In genomic region chr2:230685165-230685560, GRCh38 we compare ENCODE assay signal across 21 cellular contexts. TPM values are rescaled to one million over a fixed set of nuclear protein-coding genes. Genes with fewer than 3 reads are reported as not detected.
A peak's percentile ranks its signal among the peaks of the same experiment; 100 is the strongest.
DNase-seq lines count a peak whose midpoint lies in the region; ATAC-seq and TF ChIP-seq lines count a peak whose summit lies in the region.
"Had no signal": no experiment of that assay in that cellular context is flagged by ENCODE, and none has a peak within 500 bp of the region (broad histone marks: within the 10 kb centered on the region; RNA-seq: fewer than 3 reads in every experiment).

No MANE protein-coding gene starts in this region.

- POLR2A ChIA-PET in activated CD8-positive, alpha-beta T cell treated with anti-CD3 and anti-CD28 coated beads for 36 hours (lab: Charles Lee), result interaction anchor here (1.5 to 1.9 kb wide), 3 partner anchors 18 to 28 kb away, joined by 4 to 6 read pairs (median 6); partner anchors contain the start of gene CAB39

- in situ Hi-C loops in brain microvascular endothelial cell (cut with HindIII; ENCODE audit: low pct_ligation_motif_present, low sequenced_read_pairs), result no loop called here

- H3K27ac ChIP-seq in right lobe of liver, result no peak overlapping the region
- no peak overlapping the region for H3K27ac ChIP-seq in brain microvascular endothelial cell
- H3K27ac ChIP-seq: adrenal gland, coronary artery, esophagus squamous epithelium, GM23248 had no signal

- H3K4me3 Mint-ChIP-seq in activated T-cell treated with anti-CD3 and anti-CD28 coated beads, Interleukin-2, amount 50 U/mL, for 24 hours, result no peak overlapping the region
- no peak overlapping the region for H3K4me3 Mint-ChIP-seq in activated T-cell treated with anti-CD3 and anti-CD28 coated beads, Interleukin-2, amount 50 U/mL, for 72 hours
- H3K4me3 Mint-ChIP-seq in activated T-helper 17 cell treated with anti-CD3 and anti-CD28 coated beads, Interleukin-2, amount 50 U/mL, for 72 hours, result peak overlapping the region; percentile 9
- H3K4me3 Mint-ChIP-seq in stimulated activated naive B cell treated with anti-CD40 and anti-IgM and Interleukin-4, amounts not matched to agents 10 μg/mL and 1 μg/mL and 100 μg/mL, for 72 hours, result no peak overlapping the region
- H3K4me3 Mint-ChIP-seq in activated CD8-positive, alpha-beta T cell treated with anti-CD3 and anti-CD28 coated beads for 36 hours, result no peak overlapping the region
- H3K4me3 Mint-ChIP-seq: activated CD4-positive, alpha-beta T cell treated with anti-CD3 and anti-CD28 coated beads, Interleukin-2, amount 10 ng/mL, durations not matched to agents 24 days and 14 days; naive thymus-derived CD8-positive, alpha-beta T cell; T-helper 2 cell treated with Interferon-gamma antibody and Interleukin-4, amounts not matched to agents 5 μg/mL and 100 μg/mL, for 36 hours had no signal

- no peaks in the 10 kb centered on the region for H3K9me3 ChIP-seq in right lobe of liver
- H3K9me3 ChIP-seq: adrenal gland, esophagus squamous epithelium had no signal

- intact Hi-C loops in right lobe of liver (cut with DNase I), result no loop called here
- intact Hi-C loops in activated CD8-positive, alpha-beta T cell treated with anti-CD3 and anti-CD28 coated beads for 36 hours (cut with micrococcal nuclease), result no loop called here

- no peaks in the 10 kb centered on the region for H3K27me3 Mint-ChIP-seq in activated T-cell treated with anti-CD3 and anti-CD28 coated beads, Interleukin-2, amount 50 U/mL, for 24 hours
- no peaks in the 10 kb centered on the region for H3K27me3 Mint-ChIP-seq in activated T-cell treated with anti-CD3 and anti-CD28 coated beads, Interleukin-2, amount 50 U/mL, for 72 hours (ENCODE audit: low read depth)
- no peaks in the 10 kb centered on the region for H3K27me3 Mint-ChIP-seq in activated T-helper 17 cell treated with anti-CD3 and anti-CD28 coated beads, Interleukin-2, amount 50 U/mL, for 72 hours
- peaks cover 0 to 4% of the 10 kb centered on the region in 2 donors for H3K27me3 Mint-ChIP-seq in stimulated activated naive B cell treated with anti-CD40 and anti-IgM and Interleukin-4, amounts not matched to agents 10 μg/mL and 1 μg/mL and 100 μg/mL, for 72 hours
- H3K27me3 Mint-ChIP-seq in activated CD8-positive, alpha-beta T cell treated with anti-CD3 and anti-CD28 coated beads for 36 hours, result no peaks in the 10 kb centered on the region
- H3K27me3 Mint-ChIP-seq: activated CD4-positive, alpha-beta T cell treated with anti-CD3 and anti-CD28 coated beads, Interleukin-2, amount 10 ng/mL, durations not matched to agents 24 days and 14 days; naive thymus-derived CD8-positive, alpha-beta T cell had no signal

- CTCF ChIA-PET in activated CD8-positive, alpha-beta T cell treated with anti-CD3 and anti-CD28 coated beads for 36 hours (lab: Charles Lee), result interaction anchor here (0.7 to 1.7 kb wide), 5 partner anchors 13 to 42 kb away, joined by 3 to 4 read pairs (median 3); partner anchors contain the start of gene CAB39

- TF ChIP-seq CTCF in right lobe of liver (IDR thresholded peaks at IDR 0.05) (no peak), brain microvascular endothelial cell (IDR thresholded peaks at IDR 0.05; ENCODE audit: low read depth, low read length, missing control alignments) (no peak)
- TF ChIP-seq CTCF in activated CD8-positive, alpha-beta T cell treated with anti-CD3 and anti-CD28 coated beads for 36 hours (IDR thresholded peaks at IDR 0.05), result no peak

- 49% methylated on average over 6 of the region's 6 CpGs for WGBS in right lobe of liver (ENCODE audit: insufficient coverage, low coverage, low lambda C conversion rate, missing lambda C conversion rate)

- no peak for DNase-seq in activated T-cell treated with anti-CD3 and anti-CD28 coated beads, Interleukin-2, amount 50 U/mL, for 24 hours
- DNase-seq in activated T-cell treated with anti-CD3 and anti-CD28 coated beads, Interleukin-2, amount 50 U/mL, for 72 hours, result no peak
- DNase-seq in right lobe of liver, result no peak
- no peak for DNase-seq in stimulated activated naive B cell treated with anti-CD40 and anti-IgM and Interleukin-4, amounts not matched to agents 10 μg/mL and 1 μg/mL and 100 μg/mL, for 72 hours
- DNase-seq in brain microvascular endothelial cell, result no peak
- no peak for DNase-seq in activated CD8-positive, alpha-beta T cell treated with anti-CD3 and anti-CD28 coated beads for 36 hours
- DNase-seq: activated CD4-positive, alpha-beta T cell treated with anti-CD3 and anti-CD28 coated beads, Interleukin-2, amount 10 ng/mL, durations not matched to agents 24 days and 14 days; activated T-cell treated with anti-CD3 and anti-CD28 coated beads, Interleukin-2, amount 50 U/mL, for 1 hour; adrenal gland; esophagus squamous epithelium; Karpas-422; left ventricle myocardium superior; naive thymus-derived CD8-positive, alpha-beta T cell; NCI-H1694 treated with DMSO at 0.1 percent for 48 hours; right cardiac atrium; stimulated activated naive CD4-positive, alpha-beta T cell had no signal

- no peaks in the 10 kb centered on the region for H3K9me3 Mint-ChIP-seq in activated T-cell treated with anti-CD3 and anti-CD28 coated beads, Interleukin-2, amount 50 U/mL, for 24 hours
- peaks cover 0 to 1% of the 10 kb centered on the region in 2 donors for H3K9me3 Mint-ChIP-seq in activated T-cell treated with anti-CD3 and anti-CD28 coated beads, Interleukin-2, amount 50 U/mL, for 72 hours
- H3K9me3 Mint-ChIP-seq in activated T-helper 17 cell treated with anti-CD3 and anti-CD28 coated beads, Interleukin-2, amount 50 U/mL, for 72 hours, result no peaks in the 10 kb centered on the region
- no peaks in the 10 kb centered on the region for H3K9me3 Mint-ChIP-seq in stimulated activated naive B cell treated with anti-CD40 and anti-IgM and Interleukin-4, amounts not matched to agents 10 μg/mL and 1 μg/mL and 100 μg/mL, for 72 hours
- H3K9me3 Mint-ChIP-seq in activated CD8-positive, alpha-beta T cell treated with anti-CD3 and anti-CD28 coated beads for 36 hours, result no peaks in the 10 kb centered on the region
- H3K9me3 Mint-ChIP-seq: activated CD4-positive, alpha-beta T cell treated with anti-CD3 and anti-CD28 coated beads, Interleukin-2, amount 10 ng/mL, durations not matched to agents 24 days and 14 days; naive thymus-derived CD8-positive, alpha-beta T cell had no signal

- peak overlapping the region; percentile 37 for H3K27ac Mint-ChIP-seq in activated T-cell treated with anti-CD3 and anti-CD28 coated beads, Interleukin-2, amount 50 U/mL, for 24 hours
- H3K27ac Mint-ChIP-seq in activated T-cell treated with anti-CD3 and anti-CD28 coated beads, Interleukin-2, amount 50 U/mL, for 72 hours, result no peak overlapping the region
- peak overlapping the region; percentile 5 for H3K27ac Mint-ChIP-seq in activated T-helper 17 cell treated with anti-CD3 and anti-CD28 coated beads, Interleukin-2, amount 50 U/mL, for 72 hours
- peak overlapping the region; percentile 16 for H3K27ac Mint-ChIP-seq in stimulated activated naive B cell treated with anti-CD40 and anti-IgM and Interleukin-4, amounts not matched to agents 10 μg/mL and 1 μg/mL and 100 μg/mL, for 72 hours
- no peak overlapping the region for H3K27ac Mint-ChIP-seq in activated CD8-positive, alpha-beta T cell treated with anti-CD3 and anti-CD28 coated beads for 36 hours
- H3K27ac Mint-ChIP-seq: activated CD4-positive, alpha-beta T cell treated with anti-CD3 and anti-CD28 coated beads, Interleukin-2, amount 10 ng/mL, durations not matched to agents 24 days and 14 days; naive thymus-derived CD8-positive, alpha-beta T cell; T-helper 2 cell treated with Interferon-gamma antibody and Interleukin-4, amounts not matched to agents 5 μg/mL and 100 μg/mL, for 36 hours had no signal

- no peaks in the 10 kb centered on the region for H3K4me1 ChIP-seq in right lobe of liver
- H3K4me1 ChIP-seq: adrenal gland had no signal

- H3K27me3 ChIP-seq in right lobe of liver (no peaks in the 10 kb centered on the region), brain microvascular endothelial cell (replicated peaks) (no peaks in the 10 kb centered on the region)
- H3K27me3 ChIP-seq: adrenal gland, esophagus squamous epithelium had no signal

- H3K36me3 Mint-ChIP-seq in activated T-cell treated with anti-CD3 and anti-CD28 coated beads, Interleukin-2, amount 50 U/mL, for 24 hours (ENCODE audit: low read depth), result no peaks in the 10 kb centered on the region
- H3K36me3 Mint-ChIP-seq in activated T-cell treated with anti-CD3 and anti-CD28 coated beads, Interleukin-2, amount 50 U/mL, for 72 hours (ENCODE audit: insufficient read depth in 2 of 2), result no peaks in the 10 kb centered on the region
- H3K36me3 Mint-ChIP-seq in activated T-helper 17 cell treated with anti-CD3 and anti-CD28 coated beads, Interleukin-2, amount 50 U/mL, for 72 hours (ENCODE audit: low read depth), result no peaks in the 10 kb centered on the region
- no peaks in the 10 kb centered on the region for H3K36me3 Mint-ChIP-seq in stimulated activated naive B cell treated with anti-CD40 and anti-IgM and Interleukin-4, amounts not matched to agents 10 μg/mL and 1 μg/mL and 100 μg/mL, for 72 hours
- H3K36me3 Mint-ChIP-seq in activated CD8-positive, alpha-beta T cell treated with anti-CD3 and anti-CD28 coated beads for 36 hours (ENCODE audit: low read depth), result no peaks in the 10 kb centered on the region
- H3K36me3 Mint-ChIP-seq: naive thymus-derived CD8-positive, alpha-beta T cell had no signal

- peaks cover 20% of the 10 kb centered on the region for H3K4me1 Mint-ChIP-seq in activated T-cell treated with anti-CD3 and anti-CD28 coated beads, Interleukin-2, amount 50 U/mL, for 24 hours (ENCODE audit: low read depth)
- H3K4me1 Mint-ChIP-seq in activated T-cell treated with anti-CD3 and anti-CD28 coated beads, Interleukin-2, amount 50 U/mL, for 72 hours (ENCODE audit: low read depth), result peaks cover 33% of the 10 kb centered on the region
- H3K4me1 Mint-ChIP-seq in activated T-helper 17 cell treated with anti-CD3 and anti-CD28 coated beads, Interleukin-2, amount 50 U/mL, for 72 hours, result peaks cover 26% of the 10 kb centered on the region
- no peaks in the 10 kb centered on the region for H3K4me1 Mint-ChIP-seq in stimulated activated naive B cell treated with anti-CD40 and anti-IgM and Interleukin-4, amounts not matched to agents 10 μg/mL and 1 μg/mL and 100 μg/mL, for 72 hours
- H3K4me1 Mint-ChIP-seq in activated CD8-positive, alpha-beta T cell treated with anti-CD3 and anti-CD28 coated beads for 36 hours (ENCODE audit: low read depth), result peaks cover 21% of the 10 kb centered on the region

- TF ChIP-seq POLR2A in right lobe of liver (IDR thresholded peaks at IDR 0.05), result no peak

- H3K36me3 ChIP-seq in right lobe of liver (no peaks in the 10 kb centered on the region), brain microvascular endothelial cell (replicated peaks) (no peaks in the 10 kb centered on the region)
- H3K36me3 ChIP-seq: adrenal gland, esophagus squamous epithelium had no signal

- ATAC-seq in activated T-cell treated with anti-CD3 and anti-CD28 coated beads, Interleukin-2, amount 50 U/mL, for 72 hours (replicated peaks in 1 of 2), result no peak
- ATAC-seq in activated T-helper 17 cell treated with anti-CD3 and anti-CD28 coated beads, Interleukin-2, amount 50 U/mL, for 72 hours (replicated peaks), result no peak
- ATAC-seq in right lobe of liver (peak in 3 of 4 donors; percentile 38 to 56 (median 46)), HG02885 (IDR thresholded peaks at IDR 0.05; ENCODE audit: poor library complexity, unreplicated experiment) (no peak)
- ATAC-seq in stimulated activated naive B cell treated with anti-CD40 and anti-IgM and Interleukin-4, amounts not matched to agents 10 μg/mL and 1 μg/mL and 100 μg/mL, for 72 hours (replicated peaks), result no peak
- no peak for ATAC-seq in activated CD8-positive, alpha-beta T cell treated with anti-CD3 and anti-CD28 coated beads for 36 hours
- ATAC-seq: left ventricle myocardium superior; naive thymus-derived CD8-positive, alpha-beta T cell; right cardiac atrium had no signal

- H3K4me3 ChIP-seq in right lobe of liver (no peak overlapping the region), brain microvascular endothelial cell (ENCODE audit: low read depth, low read length) (no peak overlapping the region)
- H3K4me3 ChIP-seq: adrenal gland, coronary artery, esophagus squamous epithelium, GM23248 had no signal

RNA-seq across cellular contexts. Expression of gene CAB39, which starts 27.5 kb away (rescaled TPM):
- 100 to 1,000 TPM; 130 to 149 TPM for total RNA-seq in activated T-cell treated with anti-CD3 and anti-CD28 coated beads, Interleukin-2, amount 50 U/mL, for 72 hours
- 100 to 1,000 TPM in 1 of 2 donors, 10 to 100 TPM in 1; 93.3 to 137 TPM for total RNA-seq in activated T-helper 17 cell treated with anti-CD3 and anti-CD28 coated beads, Interleukin-2, amount 50 U/mL, for 72 hours
- 10 to 100 TPM; 25.3 to 32.4 (median 27.8) TPM for total RNA-seq in right lobe of liver
- 100 to 1,000 TPM; 119 to 120 TPM for total RNA-seq in activated CD8-positive, alpha-beta T cell treated with anti-CD3 and anti-CD28 coated beads for 36 hours

Comparison
In these comparisons a context has a peak if more than half of its experiments do, and no peak if none do; other contexts are left out.
1. H3K27ac Mint-ChIP-seq: peak in activated T-cell treated with anti-CD3 and anti-CD28 coated beads, Interleukin-2, amount 50 U/mL, for 24 hours (single experiment), activated T-helper 17 cell treated with anti-CD3 and anti-CD28 coated beads, Interleukin-2, amount 50 U/mL, for 72 hours (single experiment) and stimulated activated naive B cell treated with anti-CD40 and anti-IgM and Interleukin-4, amounts not matched to agents 10 μg/mL and 1 μg/mL and 100 μg/mL, for 72 hours (single experiment); none in activated T-cell treated with anti-CD3 and anti-CD28 coated beads, Interleukin-2, amount 50 U/mL, for 72 hours (single experiment) and activated CD8-positive, alpha-beta T cell treated with anti-CD3 and anti-CD28 coated beads for 36 hours (single experiment).
2. ATAC-seq: peak in right lobe of liver (3 of 4); none in activated T-cell treated with anti-CD3 and anti-CD28 coated beads, Interleukin-2, amount 50 U/mL, for 72 hours (0 of 2), activated T-helper 17 cell treated with anti-CD3 and anti-CD28 coated beads, Interleukin-2, amount 50 U/mL, for 72 hours (single experiment), stimulated activated naive B cell treated with anti-CD40 and anti-IgM and Interleukin-4, amounts not matched to agents 10 μg/mL and 1 μg/mL and 100 μg/mL, for 72 hours (0 of 2), activated CD8-positive, alpha-beta T cell treated with anti-CD3 and anti-CD28 coated beads for 36 hours (single experiment) and HG02885 (single experiment).